In genomic region chr14:102591944-102592772, GRCh38 we compare ENCODE assay signal across 8 cellular contexts.
DNase-seq lines count a peak whose midpoint lies in the region; ATAC-seq lines count a peak whose summit lies in the region.

TSS of gene RCOR1 (plus strand) at chr14:102592649. CDS start at chr14:102592887, 238 bp downstream.

- peak within 1 kb of the TSS; percentile 82 for H3K4me2 ChIP-seq in BLaER1

- peaks cover 18% of the 10 kb centered on the region; the same call in 1 of the 2 replicates for H3K36me3 ChIP-seq in BLaER1

- peak within 1 kb of the TSS; percentile 99 for H3K4me3 ChIP-seq in BLaER1

- H3K9me3 ChIP-seq in BLaER1 = no peaks in the 10 kb centered on the region

- H3K27ac ChIP-seq in BLaER1 (peak within 1 kb of the TSS; percentile 99), cingulate gyrus (ENCODE audit: low read depth, low read length) (peak within 1 kb of the TSS; percentile 88)

- peak; percentile 64 for ATAC-seq in GM19328 (IDR thresholded peaks at IDR 0.05; ENCODE audit: unreplicated experiment)
- peak; percentile 48 for ATAC-seq in HG03469 (IDR thresholded peaks at IDR 0.05; ENCODE audit: unreplicated experiment)

- peaks cover 44% of the 10 kb centered on the region for H4K20me1 ChIP-seq in BLaER1

- peaks cover 47% of the 10 kb centered on the region for H3K4me1 ChIP-seq in BLaER1

- H3K9ac ChIP-seq in BLaER1 = peak within 1 kb of the TSS; percentile 98

- DNase-seq in NCI-H526 (lab: John Stamatoyannopoulos, UW) (peak; percentile 93 to 99), kidney tubule cell (ENCODE audit: low spot score) (peak; percentile 99)
- peak; percentile 99 for DNase-seq in activated CD4-positive, alpha-beta T cell treated with anti-CD3 and anti-CD28 coated beads for 48 hours
- peak; percentile 96 to 97 for DNase-seq in stimulated activated CD4-positive, alpha-beta T cell treated with anti-CD3 and anti-CD28 coated beads, Interleukin-1b, Interleukin-23, amount 100 ng/mL, for 1 hour (ENCODE audit: low read depth in 2 of 2)

- H3K27me3 ChIP-seq in BLaER1 = no peaks in the 10 kb centered on the region

Comparison
In these comparisons a context has a peak if more than half of its experiments do, and no peak if none do; other contexts are left out.
1. Peak in every context shown above with its lines: DNase-seq, ATAC-seq, H3K4me3 ChIP-seq and H3K27ac ChIP-seq.